Comparison of ENCODE assay signal across 1 cellular context in genomic region chr7:128476402-128477335, GRCh38.
TF ChIP-seq lines count a peak whose summit lies in the region.
"Not testable (repeated sequence)": the region's sequence is repeated elsewhere in the genome, so short reads cannot be mapped to it uniquely, and the experiment has no call there.

Gene METTL2B, plus strand, starts transcription at chr7:128476748. Its CDS starts 18 bp downstream, at chr7:128476766.

TF ChIP-seq in K562, 482 proteins besides CTCF, POLR2A, EP300 and RAD21 (continued from another document and continues in another):
- TF ChIP-seq, protein P1, sequence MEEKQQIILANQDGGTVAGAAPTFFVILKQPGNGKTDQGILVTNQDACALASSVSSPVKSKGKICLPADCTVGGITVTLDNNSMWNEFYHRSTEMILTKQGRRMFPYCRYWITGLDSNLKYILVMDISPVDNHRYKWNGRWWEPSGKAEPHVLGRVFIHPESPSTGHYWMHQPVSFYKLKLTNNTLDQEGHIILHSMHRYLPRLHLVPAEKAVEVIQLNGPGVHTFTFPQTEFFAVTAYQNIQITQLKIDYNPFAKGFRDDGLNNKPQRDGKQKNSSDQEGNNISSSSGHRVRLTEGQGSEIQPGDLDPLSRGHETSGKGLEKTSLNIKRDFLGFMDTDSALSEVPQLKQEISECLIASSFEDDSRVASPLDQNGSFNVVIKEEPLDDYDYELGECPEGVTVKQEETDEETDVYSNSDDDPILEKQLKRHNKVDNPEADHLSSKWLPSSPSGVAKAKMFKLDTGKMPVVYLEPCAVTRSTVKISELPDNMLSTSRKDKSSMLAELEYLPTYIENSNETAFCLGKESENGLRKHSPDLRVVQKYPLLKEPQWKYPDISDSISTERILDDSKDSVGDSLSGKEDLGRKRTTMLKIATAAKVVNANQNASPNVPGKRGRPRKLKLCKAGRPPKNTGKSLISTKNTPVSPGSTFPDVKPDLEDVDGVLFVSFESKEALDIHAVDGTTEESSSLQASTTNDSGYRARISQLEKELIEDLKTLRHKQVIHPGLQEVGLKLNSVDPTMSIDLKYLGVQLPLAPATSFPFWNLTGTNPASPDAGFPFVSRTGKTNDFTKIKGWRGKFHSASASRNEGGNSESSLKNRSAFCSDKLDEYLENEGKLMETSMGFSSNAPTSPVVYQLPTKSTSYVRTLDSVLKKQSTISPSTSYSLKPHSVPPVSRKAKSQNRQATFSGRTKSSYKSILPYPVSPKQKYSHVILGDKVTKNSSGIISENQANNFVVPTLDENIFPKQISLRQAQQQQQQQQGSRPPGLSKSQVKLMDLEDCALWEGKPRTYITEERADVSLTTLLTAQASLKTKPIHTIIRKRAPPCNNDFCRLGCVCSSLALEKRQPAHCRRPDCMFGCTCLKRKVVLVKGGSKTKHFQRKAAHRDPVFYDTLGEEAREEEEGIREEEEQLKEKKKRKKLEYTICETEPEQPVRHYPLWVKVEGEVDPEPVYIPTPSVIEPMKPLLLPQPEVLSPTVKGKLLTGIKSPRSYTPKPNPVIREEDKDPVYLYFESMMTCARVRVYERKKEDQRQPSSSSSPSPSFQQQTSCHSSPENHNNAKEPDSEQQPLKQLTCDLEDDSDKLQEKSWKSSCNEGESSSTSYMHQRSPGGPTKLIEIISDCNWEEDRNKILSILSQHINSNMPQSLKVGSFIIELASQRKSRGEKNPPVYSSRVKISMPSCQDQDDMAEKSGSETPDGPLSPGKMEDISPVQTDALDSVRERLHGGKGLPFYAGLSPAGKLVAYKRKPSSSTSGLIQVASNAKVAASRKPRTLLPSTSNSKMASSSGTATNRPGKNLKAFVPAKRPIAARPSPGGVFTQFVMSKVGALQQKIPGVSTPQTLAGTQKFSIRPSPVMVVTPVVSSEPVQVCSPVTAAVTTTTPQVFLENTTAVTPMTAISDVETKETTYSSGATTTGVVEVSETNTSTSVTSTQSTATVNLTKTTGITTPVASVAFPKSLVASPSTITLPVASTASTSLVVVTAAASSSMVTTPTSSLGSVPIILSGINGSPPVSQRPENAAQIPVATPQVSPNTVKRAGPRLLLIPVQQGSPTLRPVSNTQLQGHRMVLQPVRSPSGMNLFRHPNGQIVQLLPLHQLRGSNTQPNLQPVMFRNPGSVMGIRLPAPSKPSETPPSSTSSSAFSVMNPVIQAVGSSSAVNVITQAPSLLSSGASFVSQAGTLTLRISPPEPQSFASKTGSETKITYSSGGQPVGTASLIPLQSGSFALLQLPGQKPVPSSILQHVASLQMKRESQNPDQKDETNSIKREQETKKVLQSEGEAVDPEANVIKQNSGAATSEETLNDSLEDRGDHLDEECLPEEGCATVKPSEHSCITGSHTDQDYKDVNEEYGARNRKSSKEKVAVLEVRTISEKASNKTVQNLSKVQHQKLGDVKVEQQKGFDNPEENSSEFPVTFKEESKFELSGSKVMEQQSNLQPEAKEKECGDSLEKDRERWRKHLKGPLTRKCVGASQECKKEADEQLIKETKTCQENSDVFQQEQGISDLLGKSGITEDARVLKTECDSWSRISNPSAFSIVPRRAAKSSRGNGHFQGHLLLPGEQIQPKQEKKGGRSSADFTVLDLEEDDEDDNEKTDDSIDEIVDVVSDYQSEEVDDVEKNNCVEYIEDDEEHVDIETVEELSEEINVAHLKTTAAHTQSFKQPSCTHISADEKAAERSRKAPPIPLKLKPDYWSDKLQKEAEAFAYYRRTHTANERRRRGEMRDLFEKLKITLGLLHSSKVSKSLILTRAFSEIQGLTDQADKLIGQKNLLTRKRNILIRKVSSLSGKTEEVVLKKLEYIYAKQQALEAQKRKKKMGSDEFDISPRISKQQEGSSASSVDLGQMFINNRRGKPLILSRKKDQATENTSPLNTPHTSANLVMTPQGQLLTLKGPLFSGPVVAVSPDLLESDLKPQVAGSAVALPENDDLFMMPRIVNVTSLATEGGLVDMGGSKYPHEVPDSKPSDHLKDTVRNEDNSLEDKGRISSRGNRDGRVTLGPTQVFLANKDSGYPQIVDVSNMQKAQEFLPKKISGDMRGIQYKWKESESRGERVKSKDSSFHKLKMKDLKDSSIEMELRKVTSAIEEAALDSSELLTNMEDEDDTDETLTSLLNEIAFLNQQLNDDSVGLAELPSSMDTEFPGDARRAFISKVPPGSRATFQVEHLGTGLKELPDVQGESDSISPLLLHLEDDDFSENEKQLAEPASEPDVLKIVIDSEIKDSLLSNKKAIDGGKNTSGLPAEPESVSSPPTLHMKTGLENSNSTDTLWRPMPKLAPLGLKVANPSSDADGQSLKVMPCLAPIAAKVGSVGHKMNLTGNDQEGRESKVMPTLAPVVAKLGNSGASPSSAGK (IDR thresholded peaks at IDR 0.05) = peak; percentile 98
- TF ChIP-seq CREB1 (IDR thresholded peaks at IDR 0.05) (peak; percentile 69; the same call in 1 of the 2 replicates), CREB1 (CRISPR knock-in tag; IDR thresholded peaks at IDR 0.05) (peak; percentile 85), TCF7 (IDR thresholded peaks at IDR 0.05; ENCODE audit: borderline replicate concordance) (0 out of 2 replicates have a peak, but pooled peaks have one; percentile 31), RBBP5 (IDR thresholded peaks at IDR 0.05; ENCODE audit: borderline replicate concordance, insufficient read depth, low read length, poor library complexity, severe bottlenecking) (peak; percentile 98), ZFP36 (IDR thresholded peaks at IDR 0.05; ENCODE audit: low read depth, low read length, partially characterized antibody) (peak; percentile 26), PHF20 (IDR thresholded peaks at IDR 0.05; ENCODE audit: partially characterized antibody) (peak; percentile 92), HBP1 (CRISPR knock-in tag; IDR thresholded peaks at IDR 0.05) (peak; percentile 59; the same call in 1 of the 2 replicates), HDAC8 (tag; IDR thresholded peaks at IDR 0.05) (peak; percentile 68; the same call in 1 of the 2 replicates), TRIM24 (IDR thresholded peaks at IDR 0.05) (peak; percentile 75 to 81), E2F4 (CRISPR knock-in tag; IDR thresholded peaks at IDR 0.05; ENCODE audit: low read depth) (peak; percentile 94), CXXC5 (CRISPR knock-in tag; IDR thresholded peaks at IDR 0.05) (peak; percentile 98), KLF13 (tag; IDR thresholded peaks at IDR 0.05; ENCODE audit: borderline replicate concordance, low read depth) (peak; percentile 94), GATAD2A (IDR thresholded peaks at IDR 0.05) (0 out of 2 replicates have a peak, but pooled peaks have one; percentile 20), HIVEP1 (CRISPR knock-in tag; IDR thresholded peaks at IDR 0.05) (0 out of 2 replicates have a peak, but pooled peaks have one; percentile 48), SIN3A (IDR thresholded peaks at IDR 0.05; ENCODE audit: borderline replicate concordance in 2 of 2, control insufficient read depth in 1 of 2, low read depth in 2 of 2, low read length in 2 of 2) (peak; percentile 52 to 85; a peak in 2 of 4 replicates), SUPT5H (IDR thresholded peaks at IDR 0.05) (peak; percentile 93), HLTF (IDR thresholded peaks at IDR 0.05) (peak; percentile 21; the same call in 1 of the 2 replicates), ELF1 (tag; IDR thresholded peaks at IDR 0.05) (peak; percentile 66), CEBPG (CRISPR knock-in tag; IDR thresholded peaks at IDR 0.05) (peak; percentile 35; the same call in 1 of the 2 replicates), FOXK2 (conservative IDR thresholded peaks at IDR 0.05 in 1 of 2, IDR thresholded peaks at IDR 0.05 in 1 of 2; ENCODE audit: low read depth in 2 of 2) (peak in 1 of 2 experiments; percentile 11; a peak in 1 of 4 replicates), JUND (IDR thresholded peaks at IDR 0.05; ENCODE audit: borderline replicate concordance, low read depth, low read length) (peak; percentile 62), JUND (tag; IDR thresholded peaks at IDR 0.05; ENCODE audit: borderline replicate concordance, low read depth, low read length) (peak; percentile 58; the same call in 1 of the 3 replicates), CHD1 (IDR thresholded peaks at IDR 0.05; ENCODE audit: low read length) (peak; percentile 41), GABPA (tag; conservative IDR thresholded peaks at IDR 0.05; ENCODE audit: low read depth) (peak; percentile 97), ZNF263 (CRISPR knock-in tag; IDR thresholded peaks at IDR 0.05; ENCODE audit: borderline replicate concordance) (peak; percentile 56; the same call in 1 of the 2 replicates), DMBX1 (CRISPR knock-in tag; IDR thresholded peaks at IDR 0.05; ENCODE audit: borderline replicate concordance) (peak; percentile 90)
- TF ChIP-seq, protein P2, sequence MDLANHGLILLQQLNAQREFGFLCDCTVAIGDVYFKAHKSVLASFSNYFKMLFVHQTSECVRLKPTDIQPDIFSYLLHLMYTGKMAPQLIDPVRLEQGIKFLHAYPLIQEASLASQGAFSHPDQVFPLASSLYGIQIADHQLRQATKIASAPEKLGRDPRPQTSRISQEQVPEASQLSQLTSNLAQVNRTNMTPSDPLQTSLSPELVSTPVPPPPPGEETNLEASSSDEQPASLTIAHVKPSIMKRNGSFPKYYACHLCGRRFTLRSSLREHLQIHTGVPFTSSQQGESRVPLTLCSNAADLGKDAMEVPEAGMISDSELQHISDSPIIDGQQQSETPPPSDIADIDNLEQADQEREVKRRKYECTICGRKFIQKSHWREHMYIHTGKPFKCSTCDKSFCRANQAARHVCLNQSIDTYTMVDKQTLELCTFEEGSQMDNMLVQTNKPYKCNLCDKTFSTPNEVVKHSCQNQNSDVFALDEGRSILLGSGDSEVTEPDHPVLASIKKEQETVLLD (IDR thresholded peaks at IDR 0.05) = 0 out of 2 replicates have a peak, but pooled peaks have one; percentile 25
- TF ChIP-seq, protein P3, sequence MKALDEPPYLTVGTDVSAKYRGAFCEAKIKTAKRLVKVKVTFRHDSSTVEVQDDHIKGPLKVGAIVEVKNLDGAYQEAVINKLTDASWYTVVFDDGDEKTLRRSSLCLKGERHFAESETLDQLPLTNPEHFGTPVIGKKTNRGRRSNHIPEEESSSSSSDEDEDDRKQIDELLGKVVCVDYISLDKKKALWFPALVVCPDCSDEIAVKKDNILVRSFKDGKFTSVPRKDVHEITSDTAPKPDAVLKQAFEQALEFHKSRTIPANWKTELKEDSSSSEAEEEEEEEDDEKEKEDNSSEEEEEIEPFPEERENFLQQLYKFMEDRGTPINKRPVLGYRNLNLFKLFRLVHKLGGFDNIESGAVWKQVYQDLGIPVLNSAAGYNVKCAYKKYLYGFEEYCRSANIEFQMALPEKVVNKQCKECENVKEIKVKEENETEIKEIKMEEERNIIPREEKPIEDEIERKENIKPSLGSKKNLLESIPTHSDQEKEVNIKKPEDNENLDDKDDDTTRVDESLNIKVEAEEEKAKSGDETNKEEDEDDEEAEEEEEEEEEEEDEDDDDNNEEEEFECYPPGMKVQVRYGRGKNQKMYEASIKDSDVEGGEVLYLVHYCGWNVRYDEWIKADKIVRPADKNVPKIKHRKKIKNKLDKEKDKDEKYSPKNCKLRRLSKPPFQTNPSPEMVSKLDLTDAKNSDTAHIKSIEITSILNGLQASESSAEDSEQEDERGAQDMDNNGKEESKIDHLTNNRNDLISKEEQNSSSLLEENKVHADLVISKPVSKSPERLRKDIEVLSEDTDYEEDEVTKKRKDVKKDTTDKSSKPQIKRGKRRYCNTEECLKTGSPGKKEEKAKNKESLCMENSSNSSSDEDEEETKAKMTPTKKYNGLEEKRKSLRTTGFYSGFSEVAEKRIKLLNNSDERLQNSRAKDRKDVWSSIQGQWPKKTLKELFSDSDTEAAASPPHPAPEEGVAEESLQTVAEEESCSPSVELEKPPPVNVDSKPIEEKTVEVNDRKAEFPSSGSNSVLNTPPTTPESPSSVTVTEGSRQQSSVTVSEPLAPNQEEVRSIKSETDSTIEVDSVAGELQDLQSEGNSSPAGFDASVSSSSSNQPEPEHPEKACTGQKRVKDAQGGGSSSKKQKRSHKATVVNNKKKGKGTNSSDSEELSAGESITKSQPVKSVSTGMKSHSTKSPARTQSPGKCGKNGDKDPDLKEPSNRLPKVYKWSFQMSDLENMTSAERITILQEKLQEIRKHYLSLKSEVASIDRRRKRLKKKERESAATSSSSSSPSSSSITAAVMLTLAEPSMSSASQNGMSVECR (CRISPR knock-in tag; IDR thresholded peaks at IDR 0.05) = peak; percentile 56; the same call in 1 of the 2 replicates
- not testable (repeated sequence) for TF ChIP-seq CEBPG (tag; conservative IDR thresholded peaks at IDR 0.05 in 1 of 2, IDR thresholded peaks at IDR 0.05 in 1 of 2)
- TF ChIP-seq, protein P4, sequence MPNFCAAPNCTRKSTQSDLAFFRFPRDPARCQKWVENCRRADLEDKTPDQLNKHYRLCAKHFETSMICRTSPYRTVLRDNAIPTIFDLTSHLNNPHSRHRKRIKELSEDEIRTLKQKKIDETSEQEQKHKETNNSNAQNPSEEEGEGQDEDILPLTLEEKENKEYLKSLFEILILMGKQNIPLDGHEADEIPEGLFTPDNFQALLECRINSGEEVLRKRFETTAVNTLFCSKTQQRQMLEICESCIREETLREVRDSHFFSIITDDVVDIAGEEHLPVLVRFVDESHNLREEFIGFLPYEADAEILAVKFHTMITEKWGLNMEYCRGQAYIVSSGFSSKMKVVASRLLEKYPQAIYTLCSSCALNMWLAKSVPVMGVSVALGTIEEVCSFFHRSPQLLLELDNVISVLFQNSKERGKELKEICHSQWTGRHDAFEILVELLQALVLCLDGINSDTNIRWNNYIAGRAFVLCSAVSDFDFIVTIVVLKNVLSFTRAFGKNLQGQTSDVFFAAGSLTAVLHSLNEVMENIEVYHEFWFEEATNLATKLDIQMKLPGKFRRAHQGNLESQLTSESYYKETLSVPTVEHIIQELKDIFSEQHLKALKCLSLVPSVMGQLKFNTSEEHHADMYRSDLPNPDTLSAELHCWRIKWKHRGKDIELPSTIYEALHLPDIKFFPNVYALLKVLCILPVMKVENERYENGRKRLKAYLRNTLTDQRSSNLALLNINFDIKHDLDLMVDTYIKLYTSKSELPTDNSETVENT (CRISPR knock-in tag; IDR thresholded peaks at IDR 0.05) = peak; percentile 64; the same call in 1 of the 2 replicates
